ENCODE assay signal across 15 cellular contexts in the genomic region with DNA sequence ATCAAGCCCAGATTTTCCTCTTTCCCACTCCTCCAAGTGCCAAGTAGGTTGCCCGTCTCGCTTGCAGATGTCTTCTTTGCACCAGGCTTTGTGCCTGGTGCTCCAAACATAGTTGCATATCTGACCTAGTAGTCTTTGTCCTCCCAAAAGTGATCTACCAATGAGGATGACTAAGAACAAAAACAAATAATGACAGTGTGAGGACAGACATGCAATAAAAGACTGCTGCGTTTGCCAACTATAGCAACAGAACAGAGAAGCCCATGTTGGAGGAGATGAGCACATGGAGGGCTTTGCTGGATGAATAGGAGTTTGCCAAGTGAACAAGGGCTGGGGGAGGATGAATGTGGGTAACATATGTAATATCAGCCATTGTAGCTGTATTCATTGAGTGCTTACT. TPM values are rescaled to one million over a fixed set of nuclear protein-coding genes. Genes with fewer than 3 reads are reported as not detected.
DNase-seq lines count a peak whose midpoint lies in the region; ATAC-seq, FAIRE-seq and TF ChIP-seq lines count a peak whose summit lies in the region.
"Had no signal": no experiment of that assay in that cellular context is flagged by ENCODE, and none has a peak within 500 bp of the region (broad histone marks: within the 10 kb centered on the region; RNA-seq: fewer than 3 reads in every experiment).

No MANE protein-coding gene starts in this region.

- TF ChIP-seq CTCF in A549 (IDR thresholded peaks at IDR 0.05) (no peak), gastroesophageal sphincter (IDR thresholded peaks at IDR 0.05) (no peak)

- no peaks in the 10 kb centered on the region for H3K36me3 ChIP-seq in CD4-positive, alpha-beta memory T cell (ENCODE audit: insufficient read depth, low read length)
- no peaks in the 10 kb centered on the region for H3K36me3 ChIP-seq in gastroesophageal sphincter

- TF ChIP-seq RAD21 in A549 (conservative IDR thresholded peaks at IDR 0.05 in 1 of 2, IDR thresholded peaks at IDR 0.05 in 1 of 2) = no peak

- no peak overlapping the region for H3K4me3 ChIP-seq in A549
- no peak overlapping the region for H3K4me3 ChIP-seq in CD4-positive, alpha-beta memory T cell (ENCODE audit: low read length in 2 of 2)
- no peak overlapping the region for H3K4me3 ChIP-seq in gastroesophageal sphincter

- TF ChIP-seq POLR2A in A549 (IDR thresholded peaks at IDR 0.05; ENCODE audit: low read length) (no peak), gastroesophageal sphincter (IDR thresholded peaks at IDR 0.05) (no peak)

- WGBS in A549 (ENCODE audit: missing lambda C conversion rate) = 54% methylated on average over 3 of the region's 3 CpGs
- 57 to 75% methylated on average over 3 of the region's 3 CpGs for WGBS in gastroesophageal sphincter (ENCODE audit: low coverage in 1 of 2), 2 donors

- H3K9me3 Mint-ChIP-seq in CD4-positive, alpha-beta memory T cell = no peaks in the 10 kb centered on the region
- H3K9me3 Mint-ChIP-seq in activated CD8-positive, alpha-beta T cell treated with anti-CD3 and anti-CD28 coated beads, Interleukin-2, amount 10 ng/mL, durations not matched to agents 7 days and 5 days (ENCODE audit: insufficient read depth) = no peaks in the 10 kb centered on the region
- H3K9me3 Mint-ChIP-seq: mesothelial cell of epicardium had no signal

- DNase-seq in A549 (ENCODE audit: low read depth in 1 of 2, low spot score in 1 of 2) = no peak
- DNase-seq in CD4-positive, alpha-beta memory T cell = no peak
- peak; percentile 18 for DNase-seq in NCI-H446 treated with DMSO at 0.1 percent for 48 hours (lab: John Stamatoyannopoulos, UW)
- DNase-seq in NOMO-1 (lab: John Stamatoyannopoulos, UW; ENCODE audit: unreplicated experiment in 2 of 2) = no peak
- no peak for DNase-seq in activated CD8-positive, alpha-beta T cell treated with anti-CD3 and anti-CD28 coated beads, Interleukin-2, amount 10 ng/mL, durations not matched to agents 7 days and 5 days
- DNase-seq: activated CD8-positive, alpha-beta memory T cell treated with anti-CD3 and anti-CD28 coated beads, Interleukin-2, amount 50 U/mL, for 48 hours; EL; NCI-H1105 treated with DMSO at 0.1 percent for 48 hours; NK-92 treated with Interleukin-12 subunit alpha and Interleukin-12 subunit beta, amount 100 ng/mL, for 24 hours; T-helper 9 cell had no signal

- intact Hi-C loops in CD4-positive, alpha-beta memory T cell (cut with micrococcal nuclease) = no loop called here

- peak overlapping the region in 1 of 8 donors; percentile 39 for H3K4me3 Mint-ChIP-seq in CD4-positive, alpha-beta memory T cell
- H3K4me3 Mint-ChIP-seq in activated CD8-positive, alpha-beta T cell treated with anti-CD3 and anti-CD28 coated beads, Interleukin-2, amount 10 ng/mL, durations not matched to agents 7 days and 5 days = no peak overlapping the region
- H3K4me3 Mint-ChIP-seq: mesothelial cell of epicardium had no signal

- peaks cover 8 to 11% of the 10 kb centered on the region in 2 donors for H3K36me3 Mint-ChIP-seq in CD4-positive, alpha-beta memory T cell
- H3K36me3 Mint-ChIP-seq in activated CD8-positive, alpha-beta T cell treated with anti-CD3 and anti-CD28 coated beads, Interleukin-2, amount 10 ng/mL, durations not matched to agents 7 days and 5 days (ENCODE audit: low read depth) = no peaks in the 10 kb centered on the region
- H3K36me3 Mint-ChIP-seq: mesothelial cell of epicardium had no signal

- peaks cover 8% of the 10 kb centered on the region for H3K4me1 ChIP-seq in A549
- H3K4me1 ChIP-seq in CD4-positive, alpha-beta memory T cell (ENCODE audit: insufficient read depth, low read length) = peaks cover 36% of the 10 kb centered on the region
- H3K4me1 ChIP-seq in gastroesophageal sphincter = peaks cover 0 to 7% (median 0%) of the 10 kb centered on the region in 3 donors

- no peak for FAIRE-seq in A549 (lab: Jason Lieb, UNC)

- no peak overlapping the region for H3K27ac ChIP-seq in A549
- H3K27ac ChIP-seq in CD4-positive, alpha-beta memory T cell (ENCODE audit: low read depth, low read length) = no peak overlapping the region
- peak overlapping the region in 3 of 4 donors; percentile 20 to 67 (median 57) for H3K27ac ChIP-seq in gastroesophageal sphincter

- H3K4me2 ChIP-seq in A549 = peak overlapping the region; percentile 19; the same call in 1 of the 3 replicates

- H3K27me3 ChIP-seq in CD4-positive, alpha-beta memory T cell (ENCODE audit: insufficient read depth, low read length) = no peaks in the 10 kb centered on the region
- peaks cover 24% of the 10 kb centered on the region for H3K27me3 ChIP-seq in gastroesophageal sphincter

- H3K9me3 ChIP-seq in A549 (no peaks in the 10 kb centered on the region), gastroesophageal sphincter (no peaks in the 10 kb centered on the region)
- no peaks in the 10 kb centered on the region for H3K9me3 ChIP-seq in CD4-positive, alpha-beta memory T cell (ENCODE audit: control insufficient read depth in 1 of 2, low read length in 2 of 2)

- ATAC-seq in A549 (peak; percentile 12 to 22; a peak in 2 of 6 replicates), gastroesophageal sphincter (peak; percentile 42), GM19463 (IDR thresholded peaks at IDR 0.05; ENCODE audit: unreplicated experiment) (no peak), GM18520 (IDR thresholded peaks at IDR 0.05; ENCODE audit: unreplicated experiment) (no peak)
- no peak for ATAC-seq in activated CD8-positive, alpha-beta T cell treated with anti-CD3 and anti-CD28 coated beads, Interleukin-2, amount 10 ng/mL, durations not matched to agents 7 days and 5 days

- H3K27ac Mint-ChIP-seq in CD4-positive, alpha-beta memory T cell = peak overlapping the region in 6 of 7 donors; percentile 1 to 89 (median 72)
- no peak overlapping the region for H3K27ac Mint-ChIP-seq in activated CD8-positive, alpha-beta T cell treated with anti-CD3 and anti-CD28 coated beads, Interleukin-2, amount 10 ng/mL, durations not matched to agents 7 days and 5 days
- H3K27ac Mint-ChIP-seq: mesothelial cell of epicardium had no signal

- CTCF ChIA-PET in A549 (lab: Yijun Ruan, JAX) = interaction anchor here (1.6 to 3.0 kb wide), 4 partner anchors 9 to 81 kb away, joined by 3 to 22 read pairs (median 6); no protein-coding TSS in a partner anchor
- CTCF ChIA-PET in CD4-positive, alpha-beta memory T cell (lab: Charles Lee; ENCODE audit: partially characterized antibody) = interaction anchor here (2.4 kb wide), 1 partner anchor 23 kb away, joined by 11 read pairs; no protein-coding TSS in a partner anchor
- CTCF ChIA-PET in activated CD8-positive, alpha-beta T cell treated with anti-CD3 and anti-CD28 coated beads, Interleukin-2, amount 10 ng/mL, durations not matched to agents 7 days and 5 days (lab: Charles Lee) = no interaction called here

- TF ChIP-seq EP300 in A549 (IDR thresholded peaks at IDR 0.05) (no peak), gastroesophageal sphincter (IDR thresholded peaks at IDR 0.05) (no peak)

- no peaks in the 10 kb centered on the region for H3K27me3 Mint-ChIP-seq in CD4-positive, alpha-beta memory T cell
- H3K27me3 Mint-ChIP-seq in activated CD8-positive, alpha-beta T cell treated with anti-CD3 and anti-CD28 coated beads, Interleukin-2, amount 10 ng/mL, durations not matched to agents 7 days and 5 days (ENCODE audit: low read depth) = no peaks in the 10 kb centered on the region

- POLR2A ChIA-PET in A549 (lab: Yijun Ruan, JAX) = no interaction called here
- POLR2A ChIA-PET in CD4-positive, alpha-beta memory T cell (lab: Charles Lee; ENCODE audit: partially characterized antibody) = no interaction called here
- POLR2A ChIA-PET in activated CD8-positive, alpha-beta T cell treated with anti-CD3 and anti-CD28 coated beads, Interleukin-2, amount 10 ng/mL, durations not matched to agents 7 days and 5 days (lab: Charles Lee) = no interaction called here

- peaks cover 47 to 82% (median 62%) of the 10 kb centered on the region in 4 donors for H3K4me1 Mint-ChIP-seq in CD4-positive, alpha-beta memory T cell
- H3K4me1 Mint-ChIP-seq in activated CD8-positive, alpha-beta T cell treated with anti-CD3 and anti-CD28 coated beads, Interleukin-2, amount 10 ng/mL, durations not matched to agents 7 days and 5 days (ENCODE audit: low read depth) = peaks cover 34% of the 10 kb centered on the region
- H3K4me1 Mint-ChIP-seq: mesothelial cell of epicardium had no signal

TF ChIP-seq in A549, 52 proteins besides CTCF, POLR2A, EP300 and RAD21:
- TF ChIP-seq FOSL2 (IDR thresholded peaks at IDR 0.05) = no peak
- peak; percentile 12; the same call in 1 of the 2 replicates for TF ChIP-seq FOSL2 (CRISPR knock-in tag; IDR thresholded peaks at IDR 0.05)
- TF ChIP-seq ZSCAN20 (CRISPR knock-in tag; IDR thresholded peaks at IDR 0.05) = no peak

RNA-seq across cellular contexts. Expression of gene DTX1, which starts 15.6 kb away (rescaled TPM):
- 0.28 and 0.36 TPM in 2 replicates for polyA plus RNA-seq in A549 (2011; rRNA removed)
- polyA plus RNA-seq in A549 (2012; cell fraction: cytosol; rRNA removed) = 0.36 and 0.51 TPM in 2 replicates
- 0.27 and 0.77 TPM in 2 replicates for polyA plus RNA-seq in A549 (2012; cell fraction: nucleus; rRNA removed)
- polyA plus RNA-seq in A549 (2017; fragmentation: RNase III; extraction: RNeasy Plus Mini Kit Qiagen cat#74134 plus additional on column Dnase treatment) = 0.28 to 0.37 TPM (median 0.29 TPM) in 3 replicates
- 0.45 and 0.54 TPM in 2 replicates for polyA minus RNA-seq in A549 (2011; rRNA and poly(A)+ RNA removed)
- 1 to 10 TPM; 7.0 to 7.5 TPM for total RNA-seq in CD4-positive, alpha-beta memory T cell
- polyA plus RNA-seq in CD4-positive, alpha-beta memory T cell = 1 to 10 TPM in 1 of 2 donors, under 1 TPM in 1; 0.30 to 4.1 TPM
- total RNA-seq in gastroesophageal sphincter = 1 to 10 TPM; 2.3 to 9.5 (median 5.3) TPM
- not detected for total RNA-seq in activated CD8-positive, alpha-beta T cell treated with anti-CD3 and anti-CD28 coated beads, Interleukin-2, amount 10 ng/mL, durations not matched to agents 7 days and 5 days
- total RNA-seq: pulmonary artery endothelial cell had no signal

Comparison
In these comparisons a context has a peak if more than half of its experiments do, and no peak if none do; other contexts are left out.
1. ATAC-seq: peak in A549 (2 of 2) and gastroesophageal sphincter (single experiment); none in GM19463 (single experiment), GM18520 (single experiment) and activated CD8-positive, alpha-beta T cell treated with anti-CD3 and anti-CD28 coated beads, Interleukin-2, amount 10 ng/mL, durations not matched to agents 7 days and 5 days (single experiment).
2. H3K27ac ChIP-seq: peak in gastroesophageal sphincter (3 of 4); none in A549 (0 of 2) and CD4-positive, alpha-beta memory T cell (single experiment).